In the genomic region with DNA sequence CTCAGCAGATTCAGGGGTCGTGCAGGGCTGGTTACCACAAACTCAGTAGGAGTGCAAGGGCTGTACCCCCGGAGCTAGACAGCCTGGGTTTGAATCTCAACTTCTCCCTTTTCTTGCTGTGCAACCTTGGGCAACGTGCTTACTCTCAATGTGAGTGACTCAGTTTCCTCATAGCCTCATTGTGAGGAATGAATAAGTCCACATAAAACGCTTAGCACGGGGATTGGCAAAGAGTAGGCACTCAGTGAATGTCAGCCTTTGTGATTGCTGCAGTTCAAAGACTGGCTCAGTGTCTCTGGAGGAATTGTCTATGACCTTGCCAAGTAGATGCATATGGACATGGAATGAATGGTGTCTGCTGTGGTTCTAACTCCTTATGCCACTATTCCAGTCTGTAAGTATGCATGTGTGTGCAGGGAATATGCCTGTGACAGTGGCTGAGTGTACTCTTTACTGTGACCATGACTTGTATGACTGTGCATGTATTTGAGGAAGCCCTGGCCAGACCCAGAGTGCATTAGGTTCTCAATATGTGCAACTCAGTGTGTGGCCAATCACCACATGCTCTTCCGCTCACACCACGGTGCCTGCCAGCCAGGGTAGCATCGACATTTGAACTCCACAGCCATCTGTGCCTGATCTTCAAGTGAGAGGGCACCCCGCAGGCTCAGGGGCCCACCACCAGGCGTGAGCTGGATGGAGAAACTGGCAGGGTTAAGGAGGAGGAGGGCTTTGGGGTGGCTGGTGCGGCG, we compare ENCODE assay signal across 8 cellular contexts. TPM values are rescaled to one million over a fixed set of nuclear protein-coding genes. Genes with fewer than 3 reads are reported as not detected.
DNase-seq lines count a peak whose midpoint lies in the region; ATAC-seq and TF ChIP-seq lines count a peak whose summit lies in the region.

No MANE protein-coding gene starts in this region.

- DNase-seq in GM23338 (ENCODE audit: low spot score): no peak
- DNase-seq in RWPE2 (ENCODE audit: low spot score): no peak
- DNase-seq in dorsolateral prefrontal cortex: peak in 2 of 10 donors; percentile 57 to 63
- DNase-seq in midbrain (lab: John Stamatoyannopoulos, UW): peak; percentile 78
- DNase-seq in upper lobe of right lung: no peak
- no peak for DNase-seq in NCI-H1694 (lab: John Stamatoyannopoulos, UW)
- DNase-seq in LoVo (ENCODE audit: low spot score): no peak

- H3F3A ChIP-seq in GM23338 (replicated peaks; ENCODE audit: low read depth): peaks cover 17% of the 10 kb centered on the region

- peak overlapping the region; percentile 77 for H3K4me2 ChIP-seq in GM23338

- no peaks in the 10 kb centered on the region for H3K79me2 ChIP-seq in GM23338 (replicated peaks; ENCODE audit: insufficient read depth)

- no peaks in the 10 kb centered on the region for H4K20me1 ChIP-seq in GM23338 (replicated peaks; ENCODE audit: insufficient read depth)

- H3K27ac ChIP-seq in GM23338 (ENCODE audit: low read depth) (peak overlapping the region; percentile 56; the same call in 1 of the 2 replicates), RWPE2 (ENCODE audit: poor library complexity, severe bottlenecking) (peak overlapping the region; percentile 95), dorsolateral prefrontal cortex (peak overlapping the region; percentile 76 to 99 (median 94)), upper lobe of right lung (peak overlapping the region; percentile 87)

- H3K36me3 ChIP-seq in GM23338 (ENCODE audit: insufficient read depth) (no peaks in the 10 kb centered on the region), RWPE2 (ENCODE audit: low read depth) (no peaks in the 10 kb centered on the region), upper lobe of right lung (no peaks in the 10 kb centered on the region)

- no peaks in the 10 kb centered on the region for H3K9me3 ChIP-seq in RWPE2 (ENCODE audit: severe bottlenecking)
- no peaks in the 10 kb centered on the region for H3K9me3 ChIP-seq in upper lobe of right lung

- H3K4me1 Mint-ChIP-seq in GM23338: peaks cover 22% of the 10 kb centered on the region

- no peak for TF ChIP-seq CTCF in GM23338 (conservative IDR thresholded peaks at IDR 0.05; ENCODE audit: low read depth in 2 of 2)
- no peak for TF ChIP-seq CTCF in RWPE2 (IDR thresholded peaks at IDR 0.05; ENCODE audit: poor library complexity, severe bottlenecking)
- TF ChIP-seq CTCF in dorsolateral prefrontal cortex (IDR thresholded peaks at IDR 0.05 in 54 of 56, conservative IDR thresholded peaks at IDR 0.05 in 2 of 56; ENCODE audit: low read depth in 1 of 56, partially characterized antibody in 56 of 56): peak in 1 of 56 donors; percentile 17
- no peak for TF ChIP-seq CTCF in upper lobe of right lung (IDR thresholded peaks at IDR 0.05)

- H3K27me3 ChIP-seq in GM23338 (ENCODE audit: insufficient read depth) (no peaks in the 10 kb centered on the region), RWPE2 (ENCODE audit: insufficient read depth, poor library complexity, severe bottlenecking) (no peaks in the 10 kb centered on the region), dorsolateral prefrontal cortex (no peaks in the 10 kb centered on the region), upper lobe of right lung (no peaks in the 10 kb centered on the region)

- H3K4me1 ChIP-seq in GM23338 (ENCODE audit: insufficient read depth): peaks cover 25% of the 10 kb centered on the region
- H3K4me1 ChIP-seq in RWPE2 (ENCODE audit: insufficient read depth, poor library complexity, severe bottlenecking): peaks cover 9% of the 10 kb centered on the region
- H3K4me1 ChIP-seq in upper lobe of right lung: peaks cover 33% of the 10 kb centered on the region

- intact Hi-C loops in dorsolateral prefrontal cortex (cut with DNase I) (loop anchor here in 1 of 2 donors (2.0 to 5.0 kb wide), 2 partner anchors 21 to 32 kb away; no protein-coding TSS in a partner anchor), upper lobe of right lung (cut with DNase I) (no loop called here)

- no peaks in the 10 kb centered on the region for H3K9me2 ChIP-seq in GM23338 (ENCODE audit: insufficient read depth)

- H3K4me3 ChIP-seq in GM23338 (peak overlapping the region; percentile 49), RWPE2 (ENCODE audit: severe bottlenecking) (peak overlapping the region; percentile 30), dorsolateral prefrontal cortex (peak overlapping the region; percentile 47 to 100 (median 78)), upper lobe of right lung (peak overlapping the region; percentile 65)

- ATAC-seq in GM23338 (no peak), RWPE2 (ENCODE audit: low read depth) (peak; percentile 1), upper lobe of right lung (peak; percentile 14), HG03457 (IDR thresholded peaks at IDR 0.05; ENCODE audit: unreplicated experiment) (no peak)

- peak overlapping the region; percentile 44; the same call in 1 of the 2 replicates for H2AFZ ChIP-seq in GM23338

- H3K27me3 Mint-ChIP-seq in GM23338 (ENCODE audit: insufficient read depth, low read depth, poor library complexity): peaks cover 23% of the 10 kb centered on the region

- peaks cover 6% of the 10 kb centered on the region; the same call in 2 of the 3 replicates for H3K9me3 Mint-ChIP-seq in GM23338

- H3K27ac Mint-ChIP-seq in GM23338: peak overlapping the region; percentile 52; the same call in 1 of the 2 replicates

- peak overlapping the region; percentile 98 for H3K4me3 Mint-ChIP-seq in GM23338

- 0 out of 3 replicates have a peak, but pooled peaks cover 5% of the 10 kb centered on the region for H3K36me3 Mint-ChIP-seq in GM23338 (ENCODE audit: low read depth)

TF ChIP-seq in GM23338, 12 proteins besides CTCF, POLR2A, EP300 and RAD21 (continues in another document):
- TF ChIP-seq ZNF331 (CRISPR knock-in tag; IDR thresholded peaks at IDR 0.05; ENCODE audit: low read depth) (no peak), POLR2AphosphoS5 (IDR thresholded peaks at IDR 0.05; ENCODE audit: low read depth) (no peak), JUNB (IDR thresholded peaks at IDR 0.05; ENCODE audit: unreplicated experiment) (no peak), EZH2 (IDR thresholded peaks at IDR 0.05; ENCODE audit: low read depth, unreplicated experiment) (no peak), ZNF114 (CRISPR knock-in tag; IDR thresholded peaks at IDR 0.05) (no peak), EZH2phosphoT487 (IDR thresholded peaks at IDR 0.05; ENCODE audit: unreplicated experiment) (no peak)

RNA-seq across cellular contexts. Expression of gene HYAL3, which starts 0.9 kb away (rescaled TPM):
- total RNA-seq in GM23338 (2014; rRNA removed; shearing (Covaris generic)): 2.5 and 7.1 TPM in 2 replicates
- polyA plus RNA-seq in GM23338 (2016; fragmentation: Nextera tagmentation; extraction: Ambion mirVana): 2.4 and 3.7 TPM in 2 replicates
- total RNA-seq in dorsolateral prefrontal cortex (10 to 100 TPM in 25 of 120 experiments, 1 to 10 TPM in 95; 3.0 to 14.8 (median 8.4) TPM), upper lobe of right lung (2.8 TPM)

RNA-seq across cellular contexts. Expression of gene NAA80, which starts 0.9 kb away (rescaled TPM):
- total RNA-seq in GM23338 (2014; rRNA removed; shearing (Covaris generic)): 11.3 and 16.7 TPM in 2 replicates
- polyA plus RNA-seq in GM23338 (2016; fragmentation: Nextera tagmentation; extraction: Ambion mirVana): 11.2 and 12.1 TPM in 2 replicates
- total RNA-seq in dorsolateral prefrontal cortex: 10 to 100 TPM in 119 of 120 experiments, 1 to 10 TPM in 1; 10.0 to 30.3 (median 19.2) TPM
- total RNA-seq in upper lobe of right lung: 12.5 TPM

RNA-seq across cellular contexts. Expression of gene HYAL1, which starts 3.3 kb away (rescaled TPM):
- 2.8 and 5.0 TPM in 2 replicates for total RNA-seq in GM23338 (2014; rRNA removed; shearing (Covaris generic))
- polyA plus RNA-seq in GM23338 (2016; fragmentation: Nextera tagmentation; extraction: Ambion mirVana): 1.7 and 2.1 TPM in 2 replicates
- total RNA-seq in dorsolateral prefrontal cortex: 1 to 10 TPM; 1.1 to 8.1 (median 3.0) TPM
- 78.8 TPM for total RNA-seq in upper lobe of right lung

RNA-seq across cellular contexts. Expression of gene IFRD2, which starts 7.9 kb away (rescaled TPM):
- total RNA-seq in GM23338 (2014; rRNA removed; shearing (Covaris generic)): 91.5 and 92.4 TPM in 2 replicates
- 80.8 and 89.7 TPM in 2 replicates for polyA plus RNA-seq in GM23338 (2016; fragmentation: Nextera tagmentation; extraction: Ambion mirVana)
- total RNA-seq in dorsolateral prefrontal cortex: 10 to 100 TPM; 15.0 to 46.2 (median 28.8) TPM
- 77.0 TPM for total RNA-seq in upper lobe of right lung

RNA-seq across cellular contexts. Expression of gene LSMEM2, which starts 21.2 kb away (rescaled TPM):
- total RNA-seq in GM23338 (2014; rRNA removed; shearing (Covaris generic)): 0.59 and 1.5 TPM in 2 replicates
- polyA plus RNA-seq in GM23338 (2016; fragmentation: Nextera tagmentation; extraction: Ambion mirVana): 0.86 and 1.5 TPM in 2 replicates
- total RNA-seq in dorsolateral prefrontal cortex (1 to 10 TPM in 95 of 120 experiments, under 1 TPM in 23, not detected in 2; 0.31 to 7.4 (median 1.7) TPM), upper lobe of right lung (not detected)

Comparison
In these comparisons a context has a peak if more than half of its experiments do, and no peak if none do; other contexts are left out.
1. ATAC-seq: peak in RWPE2 (single experiment) and upper lobe of right lung (single experiment); none in GM23338 (single experiment) and HG03457 (single experiment).
2. Peak in every context shown above with its lines, with median percentiles within 50 percentile points of each other: H3K27ac ChIP-seq and H3K4me3 ChIP-seq.